8 cellular contexts compared by ENCODE assay signal in the genomic region with DNA sequence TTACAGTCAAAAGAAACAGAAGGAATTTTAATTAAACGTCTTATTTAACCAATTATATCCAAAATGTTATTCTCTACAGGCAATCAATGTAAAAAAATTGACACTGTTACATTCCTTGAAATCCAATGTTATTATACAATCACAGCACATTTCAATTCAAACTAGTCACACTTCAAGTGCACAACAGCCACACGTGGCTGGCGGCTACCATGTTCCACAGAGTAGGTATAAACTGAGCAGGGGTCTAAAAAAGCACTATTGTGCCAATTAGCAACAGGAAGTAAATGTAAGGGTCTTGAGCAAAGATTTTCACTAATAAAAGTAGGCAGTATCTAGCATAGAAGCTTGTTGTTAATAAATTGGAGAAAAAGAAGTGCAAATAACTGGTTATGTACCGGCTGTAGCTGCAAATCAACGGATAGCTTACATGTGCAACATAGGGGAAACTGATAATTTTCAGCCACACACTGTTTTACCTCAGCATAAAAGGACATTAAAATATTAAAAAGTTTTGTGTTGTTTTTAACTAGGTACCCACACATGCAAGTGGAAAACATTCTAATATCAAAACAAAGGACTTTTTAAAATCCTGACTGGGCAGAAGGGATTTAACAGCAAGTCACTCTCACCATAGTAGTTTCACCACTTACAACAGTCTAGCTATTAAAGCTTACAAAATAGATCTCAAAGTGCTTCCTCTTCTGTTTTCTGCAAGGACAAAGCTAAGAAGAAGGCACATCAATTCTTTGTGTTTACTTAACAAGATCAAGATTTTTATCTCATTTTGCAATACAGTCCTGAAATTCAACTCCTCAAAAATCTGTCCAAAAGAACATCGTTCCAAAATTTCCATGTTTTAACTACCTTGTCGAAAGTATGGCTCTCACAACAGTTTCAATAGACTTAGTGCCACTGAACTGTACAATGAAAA. TPM values are rescaled to one million over a fixed set of nuclear protein-coding genes. Genes with fewer than 3 reads are reported as not detected.
DNase-seq lines count a peak whose midpoint lies in the region; ATAC-seq and TF ChIP-seq lines count a peak whose summit lies in the region.

No MANE protein-coding gene starts in this region.

- no peak for ATAC-seq in GM21528 (IDR thresholded peaks at IDR 0.05; ENCODE audit: low FRiP score, unreplicated experiment)

- no peak for TF ChIP-seq CTCF in osteocyte (IDR thresholded peaks at IDR 0.05)

- H3K27ac Mint-ChIP-seq in osteocyte (ENCODE audit: unreplicated experiment), result peak overlapping the region; percentile 100

- peak; percentile 60 for DNase-seq in GF-D8 (lab: John Stamatoyannopoulos, UW)
- no peak for DNase-seq in NT2/D1 (ENCODE audit: low read depth, low spot score)
- no peak for DNase-seq in effector memory CD4-positive, alpha-beta T cell
- DNase-seq in osteocyte (ENCODE audit: extremely low spot score, unreplicated experiment), result no peak
- no peak for DNase-seq in NCI-H2029 treated with DMSO at 0.1 percent for 48 hours (lab: John Stamatoyannopoulos, UW)
- DNase-seq in NCI-H69 (lab: John Stamatoyannopoulos, UW), result no peak
- no peak for DNase-seq in NK-92 treated with Interleukin-12 subunit alpha and Interleukin-12 subunit beta, amount 100 ng/mL, for 24 hours (lab: John Stamatoyannopoulos, UW)

- peaks cover 45% of the 10 kb centered on the region for H3K36me3 ChIP-seq in NT2/D1 (ENCODE audit: insufficient read depth, insufficient read length, low read length)
- H3K36me3 ChIP-seq in effector memory CD4-positive, alpha-beta T cell (ENCODE audit: control insufficient read depth, insufficient read depth, low read length), result peaks cover 4% of the 10 kb centered on the region

- H3K4me1 Mint-ChIP-seq in osteocyte (ENCODE audit: unreplicated experiment), result peaks cover 60% of the 10 kb centered on the region

- no peaks in the 10 kb centered on the region for H3K9me3 ChIP-seq in NT2/D1 (ENCODE audit: insufficient read depth, low read length)
- no peaks in the 10 kb centered on the region for H3K9me3 ChIP-seq in effector memory CD4-positive, alpha-beta T cell (ENCODE audit: control insufficient read depth, low read length)

- peak overlapping the region; percentile 100 for H3K9ac ChIP-seq in NT2/D1 (ENCODE audit: insufficient read length, low read depth)

- peaks cover 2% of the 10 kb centered on the region for H3K36me3 Mint-ChIP-seq in osteocyte (ENCODE audit: unreplicated experiment)

- peak overlapping the region; percentile 100 for H3K4me3 ChIP-seq in NT2/D1 (ENCODE audit: insufficient read length, low read depth)
- peak overlapping the region; percentile 99 for H3K4me3 ChIP-seq in effector memory CD4-positive, alpha-beta T cell (ENCODE audit: insufficient read depth, low read depth, low read length, poor library complexity, severe bottlenecking)

- H3K4me3 Mint-ChIP-seq in osteocyte (ENCODE audit: unreplicated experiment), result peak overlapping the region; percentile 99

- H3K9me3 Mint-ChIP-seq in osteocyte (ENCODE audit: unreplicated experiment), result peaks cover 8% of the 10 kb centered on the region

- H3K27me3 ChIP-seq in NT2/D1 (ENCODE audit: insufficient read depth, insufficient read length), result no peaks in the 10 kb centered on the region
- no peaks in the 10 kb centered on the region for H3K27me3 ChIP-seq in effector memory CD4-positive, alpha-beta T cell (replicated peaks; ENCODE audit: control insufficient read depth, insufficient read depth, low read length, poor library complexity, severe bottlenecking)

- H3K27me3 Mint-ChIP-seq in osteocyte (ENCODE audit: unreplicated experiment), result no peaks in the 10 kb centered on the region

- peak overlapping the region; percentile 100 for H3K27ac ChIP-seq in effector memory CD4-positive, alpha-beta T cell (ENCODE audit: insufficient read depth, low read length, poor library complexity, severe bottlenecking)

- peaks cover 3% of the 10 kb centered on the region for H3K4me1 ChIP-seq in NT2/D1 (ENCODE audit: insufficient read depth, insufficient read length)
- H3K4me1 ChIP-seq in effector memory CD4-positive, alpha-beta T cell (ENCODE audit: control insufficient read depth, insufficient read depth, low read length, poor library complexity, severe bottlenecking), result peaks cover 55% of the 10 kb centered on the region

RNA-seq across cellular contexts. Expression of a gene that starts 2.5 kb away (rescaled TPM):
- 499 and 516 TPM in 2 replicates for total RNA-seq in osteocyte

RNA-seq across cellular contexts. Expression of a gene that starts 25.2 kb away (rescaled TPM):
- 57.2 and 60.4 TPM in 2 replicates for total RNA-seq in osteocyte

RNA-seq across cellular contexts. Expression of a gene that starts 38.7 kb away (rescaled TPM):
- 35.9 TPM in 2 replicates for total RNA-seq in osteocyte

RNA-seq across cellular contexts. Expression of a gene that starts 59.9 kb away (rescaled TPM):
- total RNA-seq in osteocyte, result not detected in 2 replicates
